Comparison of ENCODE assay signal across 12 cellular contexts in the genomic region with DNA sequence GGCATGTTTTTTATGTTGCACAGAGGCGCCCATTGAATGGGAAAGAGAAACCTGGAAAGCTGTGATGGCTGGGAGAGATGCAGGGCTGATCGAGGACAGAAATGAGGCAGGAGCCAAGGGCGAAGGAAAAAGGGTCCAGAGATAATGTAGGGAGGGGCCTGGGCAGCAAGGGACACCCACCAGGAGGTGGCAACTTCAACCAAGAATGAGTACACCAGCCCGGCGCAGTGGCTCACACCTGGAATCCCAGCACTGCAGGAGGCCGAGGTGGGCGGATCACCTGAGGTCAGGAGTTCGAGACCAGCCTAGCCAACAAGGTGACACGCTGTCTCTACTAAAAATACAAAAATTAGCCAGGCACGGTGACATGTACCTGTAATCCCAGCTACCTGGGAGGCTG. TPM values are rescaled to one million over a fixed set of nuclear protein-coding genes. Genes with fewer than 3 reads are reported as not detected.
DNase-seq lines count a peak whose midpoint lies in the region; ATAC-seq, FAIRE-seq and TF ChIP-seq lines count a peak whose summit lies in the region.
"Had no signal": no experiment of that assay in that cellular context is flagged by ENCODE, and none has a peak within 500 bp of the region (broad histone marks: within the 10 kb centered on the region; RNA-seq: fewer than 3 reads in every experiment).

No MANE protein-coding gene starts in this region.

- peaks cover under 1% of the 10 kb centered on the region for H3K36me3 ChIP-seq in CD8-positive, alpha-beta T cell (ENCODE audit: insufficient read depth, low read length)
- H3K36me3 ChIP-seq in fibroblast of lung (ENCODE audit: control insufficient read depth, insufficient read depth, low read length) (peaks cover 9% of the 10 kb centered on the region), skeletal muscle satellite cell (ENCODE audit: insufficient read depth, low read length) (peaks cover 44% of the 10 kb centered on the region)

- H3K36me3 Mint-ChIP-seq in CD8-positive, alpha-beta T cell: peaks cover 36% of the 10 kb centered on the region

- H3K27me3 ChIP-seq in CD8-positive, alpha-beta T cell (ENCODE audit: insufficient read depth, low read length): no peaks in the 10 kb centered on the region
- H3K27me3 ChIP-seq in fibroblast of lung (ENCODE audit: control insufficient read depth, insufficient read depth, low read length): no peaks in the 10 kb centered on the region
- H3K27me3 ChIP-seq in skeletal muscle satellite cell (ENCODE audit: control insufficient read depth, insufficient read depth, low read length): no peaks in the 10 kb centered on the region

- ATAC-seq in CD8-positive, alpha-beta T cell: no peak
- ATAC-seq in HG02798 (IDR thresholded peaks at IDR 0.05; ENCODE audit: poor library complexity, unreplicated experiment): no peak

- peaks cover 15% of the 10 kb centered on the region for H3K4me1 ChIP-seq in CD8-positive, alpha-beta T cell (ENCODE audit: insufficient read depth, low read length)
- H3K4me1 ChIP-seq in fibroblast of lung (ENCODE audit: control insufficient read depth, extremely low read depth, insufficient read depth, low read length) (peaks cover 35% of the 10 kb centered on the region), skeletal muscle satellite cell (ENCODE audit: control insufficient read depth, insufficient read depth, low read length) (peaks cover 64% of the 10 kb centered on the region)

- H3K4me3 ChIP-seq in CD8-positive, alpha-beta T cell (ENCODE audit: low read depth, low read length): no peak overlapping the region
- peak overlapping the region; percentile 43 for H3K4me3 ChIP-seq in WI38 (ENCODE audit: low read depth, low read length)
- H3K4me3 ChIP-seq in fibroblast of lung (replicated peaks in 1 of 4; ENCODE audit: control extremely low read depth in 1 of 4, insufficient read depth in 1 of 4, low read depth in 3 of 4, low read length in 4 of 4): peak overlapping the region in 2 of 4 experiments; percentile 15 to 46
- peak overlapping the region; percentile 23 for H3K4me3 ChIP-seq in skeletal muscle satellite cell (ENCODE audit: low read length)

- peaks cover 38% of the 10 kb centered on the region for H3K4me1 Mint-ChIP-seq in CD8-positive, alpha-beta T cell (ENCODE audit: low read depth)

- CTCF ChIA-PET in CD8-positive, alpha-beta T cell (lab: Charles Lee): no interaction called here

- no peaks in the 10 kb centered on the region for H4K20me1 ChIP-seq in fibroblast of lung (ENCODE audit: control insufficient read depth, extremely low read depth, insufficient read depth, low read length)

- DNase-seq in CD8-positive, alpha-beta T cell: no peak
- DNase-seq in fibroblast of lung (ENCODE audit: low read depth in 2 of 2): no peak
- no peak for DNase-seq in NCI-H1694 (lab: John Stamatoyannopoulos, UW)
- no peak for DNase-seq in RCC 7860 (ENCODE audit: low spot score)
- no peak for DNase-seq in SKM-1 (lab: John Stamatoyannopoulos, UW; ENCODE audit: unreplicated experiment)
- DNase-seq: activated CD4-positive, alpha-beta T cell treated with anti-CD3 and anti-CD28 coated beads, Interleukin-2, amount 10 ng/mL, durations not matched to agents 7 days and 5 days; DMS 273 treated with DMSO at 0.1 percent for 48 hours; head of caudate nucleus had no signal

- no peak overlapping the region for H2AFZ ChIP-seq in fibroblast of lung (ENCODE audit: low read length)

- peak overlapping the region; percentile 60 for H3K27ac Mint-ChIP-seq in CD8-positive, alpha-beta T cell
- H3K27ac Mint-ChIP-seq: activated CD4-positive, alpha-beta T cell treated with anti-CD3 and anti-CD28 coated beads, Interleukin-2, amount 10 ng/mL, durations not matched to agents 7 days and 5 days had no signal

- H3K9ac ChIP-seq in fibroblast of lung (ENCODE audit: insufficient read depth, low read length) (peak overlapping the region; percentile 55), skeletal muscle satellite cell (ENCODE audit: low read depth, low read length) (peak overlapping the region; percentile 97)

- intact Hi-C loops in CD8-positive, alpha-beta T cell (cut with DNase I, micrococcal nuclease): loop anchor here in 1 of 2 experiments (10.0 kb wide), 2 partner anchors 1169 to 1421 kb away; partner anchors contain the start of gene PWP1

- no peaks in the 10 kb centered on the region for H3K9me3 Mint-ChIP-seq in CD8-positive, alpha-beta T cell
- H3K9me3 Mint-ChIP-seq: activated CD4-positive, alpha-beta T cell treated with anti-CD3 and anti-CD28 coated beads, Interleukin-2, amount 10 ng/mL, durations not matched to agents 7 days and 5 days had no signal

- FAIRE-seq in RCC 7860 (lab: Jason Lieb, UNC): no peak

- POLR2A ChIA-PET in CD8-positive, alpha-beta T cell (lab: Charles Lee): no interaction called here

- H3K27me3 Mint-ChIP-seq in CD8-positive, alpha-beta T cell (ENCODE audit: low read depth): no peaks in the 10 kb centered on the region
- H3K27me3 Mint-ChIP-seq: activated CD4-positive, alpha-beta T cell treated with anti-CD3 and anti-CD28 coated beads, Interleukin-2, amount 10 ng/mL, durations not matched to agents 7 days and 5 days had no signal

- no peak overlapping the region for H3K27ac ChIP-seq in CD8-positive, alpha-beta T cell (ENCODE audit: low read depth, low read length)
- H3K27ac ChIP-seq in fibroblast of lung (ENCODE audit: insufficient read depth, low read length): peak overlapping the region; percentile 100

- H3K4me3 Mint-ChIP-seq in CD8-positive, alpha-beta T cell: no peak overlapping the region
- H3K4me3 Mint-ChIP-seq: activated CD4-positive, alpha-beta T cell treated with anti-CD3 and anti-CD28 coated beads, Interleukin-2, amount 10 ng/mL, durations not matched to agents 7 days and 5 days had no signal

- H3K9me3 ChIP-seq in CD8-positive, alpha-beta T cell (ENCODE audit: low read length): no peaks in the 10 kb centered on the region
- H3K9me3 ChIP-seq in fibroblast of lung (ENCODE audit: control insufficient read depth, insufficient read depth, low read depth, low read length) (no peaks in the 10 kb centered on the region), skeletal muscle satellite cell (replicated peaks; ENCODE audit: low read length) (peaks cover 2% of the 10 kb centered on the region)

- H3K4me2 ChIP-seq in fibroblast of lung (ENCODE audit: extremely low read depth, insufficient read depth, low read length): peak overlapping the region; percentile 67
- peak overlapping the region; percentile 86 for H3K4me2 ChIP-seq in skeletal muscle satellite cell (ENCODE audit: low read length)

- peaks cover 70% of the 10 kb centered on the region for H3K79me2 ChIP-seq in fibroblast of lung (ENCODE audit: control insufficient read depth, insufficient read depth, low read length)

- no peak for TF ChIP-seq CTCF in CD8-positive, alpha-beta T cell (IDR thresholded peaks at IDR 0.05)
- TF ChIP-seq CTCF in WI38 (IDR thresholded peaks at IDR 0.05; ENCODE audit: low read depth, low read length) (no peak), fibroblast of lung (conservative IDR thresholded peaks at IDR 0.05 in 1 of 2, IDR thresholded peaks at IDR 0.05 in 1 of 2; ENCODE audit: low read depth in 1 of 2, low read length in 2 of 2) (no peak)

RNA-seq across cellular contexts. Expression of gene SSH1, which starts 4.0 kb away (rescaled TPM):
- total RNA-seq in CD8-positive, alpha-beta T cell: 10 to 100 TPM; 26.2 to 32.4 TPM
- total RNA-seq in fibroblast of lung: 14.4 and 24.9 TPM in 2 replicates
- polyA plus RNA-seq in fibroblast of lung: 22.1 and 31.9 TPM in 2 replicates
- 21.3 and 23.4 TPM in 2 replicates for polyA plus RNA-seq in fibroblast of lung (2012)
- 66.6 and 95.5 TPM in 2 replicates for polyA minus RNA-seq in fibroblast of lung (ENCODE audit: low replicate concordance)
- total RNA-seq in skeletal muscle satellite cell (2012; rRNA removed): 9.1 and 12.2 TPM in 2 replicates

RNA-seq across cellular contexts. Expression of gene DAO, which starts 26.5 kb away (rescaled TPM):
- total RNA-seq in CD8-positive, alpha-beta T cell: not detected
- total RNA-seq in fibroblast of lung: not detected in 2 replicates
- not detected in 2 replicates for polyA plus RNA-seq in fibroblast of lung
- polyA plus RNA-seq in fibroblast of lung (2012): not detected in 2 replicates
- polyA minus RNA-seq in fibroblast of lung (ENCODE audit: low replicate concordance): not detected in 2 replicates
- not detected in 2 replicates for total RNA-seq in skeletal muscle satellite cell (2012; rRNA removed)
- total RNA-seq: activated CD4-positive, alpha-beta T cell treated with anti-CD3 and anti-CD28 coated beads, Interleukin-2, amount 10 ng/mL, durations not matched to agents 7 days and 5 days; RPMI7951 had no signal
